In the genomic region with DNA sequence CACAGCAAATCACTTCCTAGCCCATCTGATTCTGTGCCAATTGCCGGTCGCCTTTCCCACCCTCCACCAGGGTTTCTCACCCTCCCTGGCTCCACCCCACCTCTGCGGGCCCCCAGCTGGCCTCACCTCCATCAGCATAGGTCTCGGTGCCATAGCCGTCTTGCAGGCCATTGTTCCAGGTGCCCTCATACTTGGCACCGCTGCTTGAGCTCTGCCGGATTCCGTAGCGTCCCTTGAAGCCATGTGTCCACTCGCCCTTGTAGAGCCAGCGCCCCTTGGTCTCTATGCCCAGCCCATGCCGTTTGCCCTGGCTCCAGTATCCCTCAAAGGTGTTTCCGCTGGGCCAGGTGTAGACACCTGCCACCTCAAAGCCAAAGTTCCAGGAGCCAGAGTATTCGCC, we compare ENCODE assay signal across 12 cellular contexts. TPM values are rescaled to one million over a fixed set of nuclear protein-coding genes. Genes with fewer than 3 reads are reported as not detected.
DNase-seq lines count a peak whose midpoint lies in the region; ATAC-seq and TF ChIP-seq lines count a peak whose summit lies in the region.
"Had no signal": no experiment of that assay in that cellular context is flagged by ENCODE, and none has a peak within 500 bp of the region (broad histone marks: within the 10 kb centered on the region; RNA-seq: fewer than 3 reads in every experiment).

No MANE protein-coding gene starts in this region.

- no peak overlapping the region; the same call in 1 of the 2 replicates for H3K27ac ChIP-seq in SJCRH30
- peak overlapping the region; percentile 62 to 66 for H3K27ac ChIP-seq in prostate gland
- H3K27ac ChIP-seq: HL-60, parathyroid adenoma had no signal

- H3K9me3 ChIP-seq in SJCRH30 (replicated peaks) (no peaks in the 10 kb centered on the region), prostate gland (no peaks in the 10 kb centered on the region)

- no peak for TF ChIP-seq CTCF in AG04449 (IDR thresholded peaks at IDR 0.05; ENCODE audit: insufficient read depth, low read length, missing control alignments)
- no peak for TF ChIP-seq CTCF in prostate gland (IDR thresholded peaks at IDR 0.05)

- POLR2A ChIA-PET in AG04449 (lab: Yijun Ruan, JAX), result no interaction called here

- TF ChIP-seq POLR2A in prostate gland (IDR thresholded peaks at IDR 0.05), result no peak

- intact Hi-C loops in left ventricle myocardium superior (cut with micrococcal nuclease), result loop anchor here (5.0 kb wide), 1 partner anchor 64 kb away; no protein-coding TSS in a partner anchor
- intact Hi-C loops in prostate gland (cut with DNase I), result loop anchor here (2.0 to 5.0 kb wide), 3 partner anchors 49 to 169 kb away; no protein-coding TSS in a partner anchor

- WGBS in prostate gland, result 76% methylated on average over 14 of the region's 14 CpGs

- H3K4me3 ChIP-seq in AG04449 (ENCODE audit: low read depth, low read length) (peak overlapping the region; percentile 62), SJCRH30 (peak overlapping the region; percentile 63), prostate gland (peak overlapping the region; percentile 27 to 31)

- H3K4me1 ChIP-seq in SJCRH30 (peaks cover 33% of the 10 kb centered on the region), prostate gland (replicated peaks) (peaks cover 8% of the 10 kb centered on the region)

- CTCF ChIA-PET in AG04449 (lab: Yijun Ruan, JAX), result interaction anchor here (1.8 to 17.1 kb wide), 2 partner anchors 9 to 73 kb away, joined by 4 to 820 read pairs; no protein-coding TSS in a partner anchor

- ATAC-seq in left ventricle myocardium superior, result peak; percentile 5

- DNase-seq in AG04449 (ENCODE audit: low read depth, low spot score), result no peak
- DNase-seq in SJCRH30, result no peak
- DNase-seq in left ventricle myocardium superior, result peak; percentile 50
- DNase-seq in prostate gland (ENCODE audit: low spot score), result no peak
- DNase-seq in NCI-H2196 (lab: John Stamatoyannopoulos, UW; ENCODE audit: unreplicated experiment), result no peak
- no peak for DNase-seq in effector CD8-positive, alpha-beta T cell (lab: John Stamatoyannopoulos, UW)
- DNase-seq in stimulated activated CD4-positive, alpha-beta T cell treated with anti-CD3 and anti-CD28 coated beads, Interleukin-4, amount 100 ng/mL, for 4 hours, result no peak
- no peak for DNase-seq in GM19238 (ENCODE audit: insufficient read length, low spot score)
- DNase-seq: islet precursor cell, NCI-H1092 treated with DMSO at 0.1 percent for 48 hours had no signal

- H3K36me3 ChIP-seq in SJCRH30, result no peaks in the 10 kb centered on the region
- no peaks in the 10 kb centered on the region for H3K36me3 ChIP-seq in prostate gland

- H3K27me3 ChIP-seq in SJCRH30, result no peaks in the 10 kb centered on the region
- peaks cover 2% of the 10 kb centered on the region for H3K27me3 ChIP-seq in prostate gland (replicated peaks; ENCODE audit: insufficient read depth)

RNA-seq across cellular contexts. Expression of gene JPH2, which starts 0.8 kb away (rescaled TPM):
- total RNA-seq in SJCRH30 (2014; rRNA removed; shearing (Covaris generic)), result 6.7 and 7.4 TPM in 2 replicates
- total RNA-seq in left ventricle myocardium superior (182 TPM), prostate gland (10 to 100 TPM; 29.1 to 31.1 TPM)

RNA-seq across cellular contexts. Expression of gene OSER1, which starts 24.4 kb away (rescaled TPM):
- 50.6 and 54.9 TPM in 2 replicates for total RNA-seq in SJCRH30 (2014; rRNA removed; shearing (Covaris generic))
- 35.2 TPM for total RNA-seq in left ventricle myocardium superior
- 10 to 100 TPM; 31.6 to 42.7 TPM for total RNA-seq in prostate gland
